ENCODE assay signal across 18 cellular contexts in the genomic region with DNA sequence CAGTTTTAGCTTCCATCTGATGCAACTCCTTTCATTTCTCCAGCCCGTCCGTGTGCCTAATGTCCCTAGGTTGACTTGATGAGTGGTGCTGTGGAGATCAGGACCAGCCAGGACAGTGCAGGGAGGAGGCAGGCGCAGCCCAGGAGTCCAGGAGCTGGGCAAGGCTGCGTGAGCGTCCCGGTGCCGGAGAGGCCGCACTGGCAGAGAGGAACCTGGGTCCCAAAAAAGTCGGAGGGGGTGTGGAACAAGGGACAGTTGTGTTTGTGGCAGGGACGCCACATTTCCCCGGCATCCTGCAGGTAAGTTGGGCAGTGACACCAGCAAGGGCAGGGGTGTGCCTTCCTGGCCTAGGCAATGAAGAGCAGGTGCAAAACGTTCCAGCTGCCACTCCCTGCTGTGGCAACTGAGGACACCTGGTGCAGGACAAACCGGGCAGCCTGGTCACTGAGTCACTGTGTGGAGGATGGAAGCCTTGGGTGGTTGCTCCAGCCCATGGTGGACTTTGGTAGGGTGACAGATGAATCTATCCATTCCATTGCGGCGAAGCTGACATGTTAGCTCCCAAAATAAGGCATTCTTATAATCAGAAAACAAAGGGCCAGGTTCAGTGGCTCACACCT.
"Had no signal": no experiment of that assay in that cellular context is flagged by ENCODE, and none has a peak within 500 bp of the region (broad histone marks: within the 10 kb centered on the region; RNA-seq: fewer than 3 reads in every experiment).

No MANE protein-coding gene starts in this region.

- H3K4me1 ChIP-seq: foreskin keratinocyte, sigmoid colon, testis, upper lobe of left lung had no signal

- H3K4me3 ChIP-seq: ovary, sigmoid colon, testis, upper lobe of left lung had no signal

- DNase-seq: activated CD4-positive, alpha-beta T cell treated with anti-CD3 and anti-CD28 coated beads, Interleukin-2, amount 10 ng/mL, durations not matched to agents 7 days and 5 days; activated CD4-positive, CD25-positive, alpha-beta regulatory T cell; activated CD8-positive, alpha-beta memory T cell treated with anti-CD3 and anti-CD28 coated beads, Interleukin-2, amount 50 U/mL, for 48 hours; activated naive CD8-positive, alpha-beta T cell treated with anti-CD3 and anti-CD28 coated beads, Interleukin-2, amount 10 ng/mL, durations not matched to agents 7 days and 5 days; cortex of kidney; effector CD4-positive, alpha-beta T cell; foreskin keratinocyte; glutamatergic neuron; ovary; sigmoid colon; stimulated activated CD4-positive, alpha-beta T cell treated with anti-CD3 and anti-CD28 coated beads, Interleukin-1b, Interleukin-23, amount 100 ng/mL, for 48 hours; stimulated activated naive CD8-positive, alpha-beta T cell treated with anti-CD3 and anti-CD28 coated beads, Interleukin-15, amount 100 ng/mL, for 72 hours; testis; upper lobe of left lung had no signal

- H3K36me3 ChIP-seq: ovary had no signal

- H3K36me3 Mint-ChIP-seq: activated naive CD8-positive, alpha-beta T cell treated with anti-CD3 and anti-CD28 coated beads, Interleukin-2, amount 10 ng/mL, durations not matched to agents 7 days and 5 days had no signal

- H3K4me3 Mint-ChIP-seq: activated CD4-positive, alpha-beta T cell treated with anti-CD3 and anti-CD28 coated beads, Interleukin-2, amount 10 ng/mL, durations not matched to agents 7 days and 5 days; activated naive CD8-positive, alpha-beta T cell treated with anti-CD3 and anti-CD28 coated beads, Interleukin-2, amount 10 ng/mL, durations not matched to agents 7 days and 5 days; activated T-helper 1 cell treated with anti-CD3 and anti-CD28 coated beads, Interleukin-12 subunit alpha, Interleukin-12 subunit beta, Interleukin-2, Interleukin-4 antibody, amounts not matched to agents 30 ng/mL and 10 ng/mL and 1 ng/mL, durations not matched to agents 14 hours and 24 hours and 36 hours; brain; central memory CD8-positive, alpha-beta T cell; stimulated activated naive CD8-positive, alpha-beta T cell treated with anti-CD3 and anti-CD28 coated beads, Interleukin-15, amount 100 ng/mL, for 72 hours; T-helper 2 cell treated with Interferon-gamma antibody and Interleukin-4, amounts not matched to agents 5 μg/mL and 100 μg/mL, for 36 hours had no signal

- H3K9me3 Mint-ChIP-seq: activated CD4-positive, alpha-beta T cell treated with anti-CD3 and anti-CD28 coated beads, Interleukin-2, amount 10 ng/mL, durations not matched to agents 7 days and 5 days; activated naive CD8-positive, alpha-beta T cell treated with anti-CD3 and anti-CD28 coated beads, Interleukin-2, amount 10 ng/mL, durations not matched to agents 7 days and 5 days; activated T-helper 1 cell treated with anti-CD3 and anti-CD28 coated beads, Interleukin-12 subunit alpha, Interleukin-12 subunit beta, Interleukin-2, Interleukin-4 antibody, amounts not matched to agents 30 ng/mL and 10 ng/mL and 1 ng/mL, durations not matched to agents 14 hours and 24 hours and 36 hours; central memory CD8-positive, alpha-beta T cell; stimulated activated naive CD8-positive, alpha-beta T cell treated with anti-CD3 and anti-CD28 coated beads, Interleukin-15, amount 100 ng/mL, for 72 hours; T-helper 2 cell treated with Interferon-gamma antibody and Interleukin-4, amounts not matched to agents 5 μg/mL and 100 μg/mL, for 36 hours had no signal

- ATAC-seq: foreskin keratinocyte had no signal

- H3K27me3 ChIP-seq: foreskin keratinocyte, ovary, sigmoid colon, testis, upper lobe of left lung had no signal

- H3K4me1 Mint-ChIP-seq: activated CD4-positive, alpha-beta T cell treated with anti-CD3 and anti-CD28 coated beads, Interleukin-2, amount 10 ng/mL, durations not matched to agents 7 days and 5 days; activated naive CD8-positive, alpha-beta T cell treated with anti-CD3 and anti-CD28 coated beads, Interleukin-2, amount 10 ng/mL, durations not matched to agents 7 days and 5 days; brain; stimulated activated naive CD8-positive, alpha-beta T cell treated with anti-CD3 and anti-CD28 coated beads, Interleukin-15, amount 100 ng/mL, for 72 hours had no signal

- H3K9me3 ChIP-seq: ovary, sigmoid colon, testis, upper lobe of left lung had no signal

- H3K27me3 Mint-ChIP-seq: activated CD4-positive, alpha-beta T cell treated with anti-CD3 and anti-CD28 coated beads, Interleukin-2, amount 10 ng/mL, durations not matched to agents 7 days and 5 days; activated naive CD8-positive, alpha-beta T cell treated with anti-CD3 and anti-CD28 coated beads, Interleukin-2, amount 10 ng/mL, durations not matched to agents 7 days and 5 days; brain; central memory CD8-positive, alpha-beta T cell; stimulated activated naive CD8-positive, alpha-beta T cell treated with anti-CD3 and anti-CD28 coated beads, Interleukin-15, amount 100 ng/mL, for 72 hours had no signal

- H3K27ac ChIP-seq: foreskin keratinocyte, ovary, sigmoid colon, testis, upper lobe of left lung had no signal

- H3K27ac Mint-ChIP-seq: activated CD4-positive, alpha-beta T cell treated with anti-CD3 and anti-CD28 coated beads, Interleukin-2, amount 10 ng/mL, durations not matched to agents 7 days and 5 days; activated naive CD8-positive, alpha-beta T cell treated with anti-CD3 and anti-CD28 coated beads, Interleukin-2, amount 10 ng/mL, durations not matched to agents 7 days and 5 days; activated T-helper 1 cell treated with anti-CD3 and anti-CD28 coated beads, Interleukin-12 subunit alpha, Interleukin-12 subunit beta, Interleukin-2, Interleukin-4 antibody, amounts not matched to agents 30 ng/mL and 10 ng/mL and 1 ng/mL, durations not matched to agents 14 hours and 24 hours and 36 hours; brain; T-helper 2 cell treated with Interferon-gamma antibody and Interleukin-4, amounts not matched to agents 5 μg/mL and 100 μg/mL, for 36 hours had no signal
